Comparison of ENCODE assay signal across 10 cellular contexts in genomic region chr5:107466233-107466769, GRCh38.
DNase-seq lines count a peak whose midpoint lies in the region; ATAC-seq and TF ChIP-seq lines count a peak whose summit lies in the region.
"Had no signal": no experiment of that assay in that cellular context is flagged by ENCODE, and none has a peak within 500 bp of the region (broad histone marks: within the 10 kb centered on the region; RNA-seq: fewer than 3 reads in every experiment).

No MANE protein-coding gene starts in this region.

- H3K27me3 ChIP-seq in RWPE2 (ENCODE audit: insufficient read depth, poor library complexity, severe bottlenecking) (no peaks in the 10 kb centered on the region), esophagus squamous epithelium (no peaks in the 10 kb centered on the region), osteoblast (ENCODE audit: insufficient read depth, low read length) (no peaks in the 10 kb centered on the region)

- intact Hi-C loops in esophagus squamous epithelium (cut with DNase I), result no loop called here

- peak overlapping the region; percentile 94 for H3K27ac ChIP-seq in RWPE2 (ENCODE audit: poor library complexity, severe bottlenecking)
- peak overlapping the region; percentile 73 to 80 (median 78) for H3K27ac ChIP-seq in esophagus squamous epithelium
- peak overlapping the region; percentile 32 for H3K27ac ChIP-seq in osteoblast (ENCODE audit: low read depth, low read length)

- H3K4me3 ChIP-seq in RWPE2 (ENCODE audit: severe bottlenecking) (no peak overlapping the region), esophagus squamous epithelium (no peak overlapping the region), osteoblast (ENCODE audit: insufficient read depth, low read length) (no peak overlapping the region)

- ATAC-seq in RWPE2 (ENCODE audit: low read depth) (peak; percentile 93), HG03025 (IDR thresholded peaks at IDR 0.05; ENCODE audit: low FRiP score, unreplicated experiment) (no peak)

- no peak for TF ChIP-seq POLR2A in esophagus squamous epithelium (IDR thresholded peaks at IDR 0.05)

- no peak for TF ChIP-seq CTCF in RWPE2 (IDR thresholded peaks at IDR 0.05; ENCODE audit: poor library complexity, severe bottlenecking)
- TF ChIP-seq CTCF in esophagus squamous epithelium (IDR thresholded peaks at IDR 0.05), result no peak
- no peak for TF ChIP-seq CTCF in osteoblast (IDR thresholded peaks at IDR 0.05; ENCODE audit: extremely low read depth, low read depth, low read length)

- H3K4me1 ChIP-seq in RWPE2 (ENCODE audit: insufficient read depth, poor library complexity, severe bottlenecking) (peaks cover 55% of the 10 kb centered on the region), esophagus squamous epithelium (peaks cover 13 to 77% (median 22%) of the 10 kb centered on the region in 3 donors), osteoblast (ENCODE audit: insufficient read depth, low read length) (peaks cover 14% of the 10 kb centered on the region)

- H3K9me3 ChIP-seq in RWPE2 (ENCODE audit: severe bottlenecking) (no peaks in the 10 kb centered on the region), esophagus squamous epithelium (no peaks in the 10 kb centered on the region), osteoblast (ENCODE audit: low read depth, low read length) (no peaks in the 10 kb centered on the region)

- no peaks in the 10 kb centered on the region for H3K79me2 ChIP-seq in osteoblast (ENCODE audit: insufficient read depth, low read length)

- H3K4me2 ChIP-seq in osteoblast (ENCODE audit: insufficient read depth, low read length), result peak overlapping the region; percentile 19

- no peaks in the 10 kb centered on the region for H4K20me1 ChIP-seq in osteoblast (ENCODE audit: insufficient read depth, low read length)

- H2AFZ ChIP-seq in osteoblast (ENCODE audit: low read length), result no peak overlapping the region

- H3K36me3 ChIP-seq in RWPE2 (ENCODE audit: low read depth), result no peaks in the 10 kb centered on the region
- no peaks in the 10 kb centered on the region for H3K36me3 ChIP-seq in esophagus squamous epithelium
- no peaks in the 10 kb centered on the region for H3K36me3 ChIP-seq in osteoblast (ENCODE audit: insufficient read depth, low read length)

- WGBS in esophagus squamous epithelium, 2 donors, result 46 to 50% methylated on average over 9 to 10 of the region's 10 CpGs

- DNase-seq in ELR (ENCODE audit: low read depth) (peak; percentile 82), RWPE2 (ENCODE audit: low spot score) (peak; percentile 95), esophagus squamous epithelium (lab: John Stamatoyannopoulos, UW) (no peak), osteoblast (ENCODE audit: insufficient read length, low spot score, missing footprints) (no peak), NK-92 (lab: John Stamatoyannopoulos, UW; ENCODE audit: unreplicated experiment) (no peak), DMS79 treated with DMSO at 0.1 percent for 48 hours (lab: John Stamatoyannopoulos, UW) (no peak), AG08395 (ENCODE audit: low spot score) (no peak)
- DNase-seq: activated naive CD4-positive, alpha-beta T cell treated with anti-CD3 and anti-CD28 coated beads for 36 hours; stimulated activated CD4-positive, alpha-beta T cell treated with anti-CD3 and anti-CD28 coated beads, Interleukin-4, amount 100 ng/mL, for 24 hours had no signal

Comparison
In these comparisons a context has a peak if more than half of its experiments do, and no peak if none do; other contexts are left out.
1. DNase-seq: peak in ELR (single experiment) and RWPE2 (single experiment); none in esophagus squamous epithelium (single experiment), osteoblast (single experiment), NK-92 (single experiment), DMS79 treated with DMSO at 0.1 percent for 48 hours (single experiment) and AG08395 (single experiment).
2. H3K27ac ChIP-seq: peak in every context shown above with its lines; median percentile 94 in RWPE2; 78 in esophagus squamous epithelium; 32 in osteoblast.